In the genomic region with DNA sequence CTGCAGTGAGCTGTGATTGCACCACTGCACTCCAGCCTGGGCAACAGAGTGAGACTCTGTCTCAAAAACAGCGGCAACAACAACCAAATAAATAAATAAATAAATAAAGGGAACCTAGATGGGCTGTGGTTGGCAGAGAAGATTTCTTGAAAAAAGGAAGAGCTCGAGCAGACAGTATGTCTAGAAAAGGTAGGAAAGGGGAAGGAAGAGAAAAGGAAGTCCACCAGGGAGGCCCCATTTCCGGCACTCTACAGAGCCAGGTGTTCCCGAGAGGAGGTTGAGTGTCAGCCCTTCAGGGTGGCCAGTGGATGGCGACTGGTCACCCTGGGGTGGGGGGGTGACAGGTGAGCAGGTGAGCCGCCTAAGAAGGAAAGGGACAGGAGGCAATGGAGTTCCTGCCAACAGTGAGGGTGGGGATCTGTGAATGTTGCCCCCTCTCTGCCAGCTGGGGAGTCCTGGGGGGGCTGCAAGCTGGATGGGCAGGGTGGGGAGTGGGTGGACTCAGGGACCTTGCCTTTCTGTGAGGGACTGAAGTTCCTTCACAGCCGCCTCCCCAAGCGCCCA, we compare ENCODE assay signal across 1 cellular context.
TF ChIP-seq lines count a peak whose summit lies in the region.

No MANE protein-coding gene starts in this region.

TF ChIP-seq in SK-N-SH, 30 proteins besides CTCF, POLR2A, EP300 and RAD21 (continued from another document):
- TF ChIP-seq MEF2A (IDR thresholded peaks at IDR 0.05; ENCODE audit: borderline replicate concordance, low read depth) (no peak), FOSL2 (IDR thresholded peaks at IDR 0.05; ENCODE audit: borderline replicate concordance, low read depth) (no peak), MXI1 (IDR thresholded peaks at IDR 0.05; ENCODE audit: low read depth, low read length) (no peak), RFX5 (IDR thresholded peaks at IDR 0.05; ENCODE audit: low read length) (no peak), FOXM1 (IDR thresholded peaks at IDR 0.05; ENCODE audit: low read depth) (no peak), JUND (IDR thresholded peaks at IDR 0.05) (no peak), TAF1 (IDR thresholded peaks at IDR 0.05; ENCODE audit: borderline replicate concordance, low read depth, low read length) (no peak), ELF1 (IDR thresholded peaks at IDR 0.05) (no peak), RXRA (IDR thresholded peaks at IDR 0.05; ENCODE audit: borderline replicate concordance, low read depth) (no peak)
